8 cellular contexts compared by ENCODE assay signal in genomic region chr4:42282081-42282901, GRCh38.
DNase-seq lines count a peak whose midpoint lies in the region; ATAC-seq and TF ChIP-seq lines count a peak whose summit lies in the region.

No MANE protein-coding gene starts in this region.

- peak; percentile 36 for TF ChIP-seq CTCF in mucosa of descending colon (IDR thresholded peaks at IDR 0.05)

- intact Hi-C loops in mucosa of descending colon (cut with DNase I, micrococcal nuclease) = loop anchor here (5.0 to 10.0 kb wide), 3 partner anchors 233 to 585 kb away; no protein-coding TSS in a partner anchor

- no peaks in the 10 kb centered on the region for H3K9me3 ChIP-seq in mucosa of descending colon

- peak; percentile 66 for ATAC-seq in GM18508 (IDR thresholded peaks at IDR 0.05; ENCODE audit: insufficient read depth, unreplicated experiment)
- peak; percentile 70 for ATAC-seq in HG02870 (IDR thresholded peaks at IDR 0.05; ENCODE audit: unreplicated experiment)
- peak; percentile 88 for ATAC-seq in mucosa of descending colon

- peak; percentile 62 for DNase-seq in CD1c-positive myeloid dendritic cell (ENCODE audit: extremely low spot score)
- DNase-seq in NCI-H1092 (lab: John Stamatoyannopoulos, UW) = peak; percentile 86
- DNase-seq in SKM-1 treated with dmso at 0.1 percent for 144 hours (lab: John Stamatoyannopoulos, UW; ENCODE audit: unreplicated experiment) = peak; percentile 68
- peak; percentile 60 for DNase-seq in epidermal melanocyte (ENCODE audit: insufficient read length, low spot score)
- peak in 1 of 3 donors; percentile 74 for DNase-seq in mucosa of descending colon
- DNase-seq in activated CD4-positive, CD25-positive, alpha-beta regulatory T cell treated with anti-CD3 and anti-CD28 coated beads, Interleukin-2, amount 50 U/mL, for 72 hours = no peak

- H3K4me3 ChIP-seq in mucosa of descending colon = no peak overlapping the region

- H3K36me3 ChIP-seq in mucosa of descending colon (ENCODE audit: low read depth) = no peaks in the 10 kb centered on the region

- no peaks in the 10 kb centered on the region for H3K4me1 ChIP-seq in mucosa of descending colon (ENCODE audit: low read depth)
